Comparison of ENCODE assay signal across 36 cellular contexts in the genomic region with DNA sequence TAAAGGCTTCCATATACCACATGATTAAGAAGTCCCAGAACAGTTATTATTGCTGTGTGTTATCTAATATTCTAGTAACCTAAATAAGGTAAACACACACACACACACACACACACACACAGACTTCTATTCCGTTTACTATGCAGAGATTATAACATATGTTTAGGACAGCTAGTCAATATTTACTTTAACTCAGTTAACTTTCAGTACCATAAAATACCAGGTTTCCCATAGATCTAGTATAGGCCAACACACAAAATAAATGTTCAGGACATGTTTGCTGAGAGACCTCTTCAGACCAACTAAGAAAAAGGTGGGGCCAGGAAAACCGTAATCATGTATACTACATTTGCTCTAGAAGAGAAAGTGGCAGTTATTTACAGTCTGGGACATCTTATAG.
A peak's percentile ranks its signal among the peaks of the same experiment; 100 is the strongest.
DNase-seq lines count a peak whose midpoint lies in the region; ATAC-seq, FAIRE-seq and TF ChIP-seq lines count a peak whose summit lies in the region.
"Had no signal": no experiment of that assay in that cellular context is flagged by ENCODE, and none has a peak within 500 bp of the region (broad histone marks: within the 10 kb centered on the region; RNA-seq: fewer than 3 reads in every experiment).

No MANE protein-coding gene starts in this region.

- TF ChIP-seq CTCF in A549 (IDR thresholded peaks at IDR 0.05): no peak
- TF ChIP-seq CTCF in mucosa of descending colon (IDR thresholded peaks at IDR 0.05): no peak
- no peak for TF ChIP-seq CTCF in coronary artery (IDR thresholded peaks at IDR 0.05)

- intact Hi-C loops in left colon (cut with DNase I, micrococcal nuclease) (no loop called here), mucosa of descending colon (cut with DNase I, micrococcal nuclease) (no loop called here)
- intact Hi-C loops in activated T-helper 2 cell treated with anti-CD3 and anti-CD28 coated beads, Interferon-gamma antibody, Interleukin-2, Interleukin-4, amounts not matched to agents 10 μg/mL and 5 μg/mL and 100 μg/mL, durations not matched to agents 14 hours and 24 hours and 36 hours (cut with micrococcal nuclease): no loop called here

- H3K9me3 Mint-ChIP-seq in activated T-helper 2 cell treated with anti-CD3 and anti-CD28 coated beads, Interferon-gamma antibody, Interleukin-2, Interleukin-4, amounts not matched to agents 10 μg/mL and 5 μg/mL and 100 μg/mL, durations not matched to agents 14 hours and 24 hours and 36 hours: no peaks in the 10 kb centered on the region
- H3K9me3 Mint-ChIP-seq: CD8-positive, alpha-beta T cell had no signal

- H3K27me3 Mint-ChIP-seq in activated T-helper 2 cell treated with anti-CD3 and anti-CD28 coated beads, Interferon-gamma antibody, Interleukin-2, Interleukin-4, amounts not matched to agents 10 μg/mL and 5 μg/mL and 100 μg/mL, durations not matched to agents 14 hours and 24 hours and 36 hours (ENCODE audit: low read depth): no peaks in the 10 kb centered on the region
- H3K27me3 Mint-ChIP-seq: B cell; CD4-positive, alpha-beta memory T cell; CD4-positive, alpha-beta T cell; CD4-positive, CD25-positive, alpha-beta regulatory T cell; CD8-positive, alpha-beta memory T cell had no signal

- TF ChIP-seq RAD21 in A549 (conservative IDR thresholded peaks at IDR 0.05 in 1 of 2, IDR thresholded peaks at IDR 0.05 in 1 of 2): no peak

- no peak overlapping the region for H3K27ac ChIP-seq in A549
- H3K27ac ChIP-seq in coronary artery: no peak overlapping the region
- H3K27ac ChIP-seq: 22Rv1; BLaER1; BLaER1 treated with 17β-estradiol and CSF1 and Interleukin-3, amounts not matched to agents 10 nM and 100 nM; C4-2B had no signal

- H3K9me3 ChIP-seq in A549 (no peaks in the 10 kb centered on the region), mucosa of descending colon (no peaks in the 10 kb centered on the region)
- H3K9me3 ChIP-seq: BE2C, BLaER1, Caco-2 had no signal

- no peak overlapping the region for H3K4me2 ChIP-seq in A549
- H3K4me2 ChIP-seq: BLaER1; BLaER1 treated with 17β-estradiol and CSF1 and Interleukin-3, amounts not matched to agents 10 nM and 100 nM had no signal

- no peak for TF ChIP-seq POLR2A in A549 (IDR thresholded peaks at IDR 0.05; ENCODE audit: low read length)

- TF ChIP-seq EP300 in A549 (IDR thresholded peaks at IDR 0.05): no peak

- 0% methylated on average over 2 of the region's 2 CpGs for WGBS in A549 (ENCODE audit: missing lambda C conversion rate)

- no peaks in the 10 kb centered on the region for H3K36me3 ChIP-seq in mucosa of descending colon (ENCODE audit: low read depth)
- H3K36me3 ChIP-seq: BE2C; BLaER1; BLaER1 treated with 17β-estradiol and CSF1 and Interleukin-3, amounts not matched to agents 10 nM and 100 nM had no signal

- peak; percentile 98 for FAIRE-seq in A549 (lab: Jason Lieb, UNC)
- FAIRE-seq: A204.1, D721Med had no signal

- POLR2A ChIA-PET in A549 (lab: Yijun Ruan, JAX): no interaction called here

- ATAC-seq in A549 (no peak), left colon (peak; percentile 61), mucosa of descending colon (peak; percentile 57), HG02981 (IDR thresholded peaks at IDR 0.05; ENCODE audit: unreplicated experiment) (no peak)
- ATAC-seq: CD8-positive, alpha-beta T cell had no signal

- peak; percentile 15 for DNase-seq in NCI-H748 (lab: John Stamatoyannopoulos, UW; ENCODE audit: unreplicated experiment)
- DNase-seq in NCI-H748 treated with DMSO at 0.1 percent for 48 hours (lab: John Stamatoyannopoulos, UW): no peak
- no peak for DNase-seq in A549 (ENCODE audit: low read depth in 1 of 2, low spot score in 1 of 2)
- DNase-seq in left colon: no peak
- DNase-seq in mucosa of descending colon: no peak
- DNase-seq in activated T-helper 2 cell treated with anti-CD3 and anti-CD28 coated beads, Interferon-gamma antibody, Interleukin-2, Interleukin-4, amounts not matched to agents 10 μg/mL and 5 μg/mL and 100 μg/mL, durations not matched to agents 14 hours and 24 hours and 36 hours (ENCODE audit: low spot score): no peak
- DNase-seq in coronary artery (ENCODE audit: low spot score): no peak
- DNase-seq: 8988T; ACHN; AML-193; BE2C; C1 segment of cervical spinal cord; Caco-2; Calu3; CD4-positive, alpha-beta memory T cell; CD4-positive, alpha-beta T cell; CD4-positive, CD25-positive, alpha-beta regulatory T cell; CD8-positive, alpha-beta memory T cell; CD8-positive, alpha-beta T cell; COR-L47; DMS 273 treated with DMSO at 0.1 percent for 48 hours; DMS153; DMS53; DMS79; DMS79 treated with DMSO at 0.1 percent for 48 hours; DND-41; EL had no signal

- no peak overlapping the region for H3K27ac Mint-ChIP-seq in activated T-helper 2 cell treated with anti-CD3 and anti-CD28 coated beads, Interferon-gamma antibody, Interleukin-2, Interleukin-4, amounts not matched to agents 10 μg/mL and 5 μg/mL and 100 μg/mL, durations not matched to agents 14 hours and 24 hours and 36 hours
- H3K27ac Mint-ChIP-seq: B cell; CD14-positive monocyte; CD4-positive, alpha-beta memory T cell; CD4-positive, alpha-beta T cell; CD4-positive, CD25-positive, alpha-beta regulatory T cell; CD8-positive, alpha-beta memory T cell; CD8-positive, alpha-beta T cell had no signal

- H3K36me3 Mint-ChIP-seq in activated T-helper 2 cell treated with anti-CD3 and anti-CD28 coated beads, Interferon-gamma antibody, Interleukin-2, Interleukin-4, amounts not matched to agents 10 μg/mL and 5 μg/mL and 100 μg/mL, durations not matched to agents 14 hours and 24 hours and 36 hours (ENCODE audit: low read depth): no peaks in the 10 kb centered on the region
- H3K36me3 Mint-ChIP-seq: CD14-positive monocyte; CD4-positive, alpha-beta memory T cell; CD4-positive, CD25-positive, alpha-beta regulatory T cell; CD8-positive, alpha-beta memory T cell; CD8-positive, alpha-beta T cell had no signal

- H3K4me3 Mint-ChIP-seq in activated T-helper 2 cell treated with anti-CD3 and anti-CD28 coated beads, Interferon-gamma antibody, Interleukin-2, Interleukin-4, amounts not matched to agents 10 μg/mL and 5 μg/mL and 100 μg/mL, durations not matched to agents 14 hours and 24 hours and 36 hours (ENCODE audit: low read depth): no peak overlapping the region
- H3K4me3 Mint-ChIP-seq: B cell; CD14-positive monocyte; CD4-positive, alpha-beta memory T cell; CD4-positive, alpha-beta T cell; CD4-positive, CD25-positive, alpha-beta regulatory T cell; CD8-positive, alpha-beta memory T cell; CD8-positive, alpha-beta T cell had no signal

- no peaks in the 10 kb centered on the region for H3K4me1 Mint-ChIP-seq in activated T-helper 2 cell treated with anti-CD3 and anti-CD28 coated beads, Interferon-gamma antibody, Interleukin-2, Interleukin-4, amounts not matched to agents 10 μg/mL and 5 μg/mL and 100 μg/mL, durations not matched to agents 14 hours and 24 hours and 36 hours (ENCODE audit: low read depth)
- H3K4me1 Mint-ChIP-seq: B cell; CD14-positive monocyte; CD4-positive, alpha-beta memory T cell; CD4-positive, CD25-positive, alpha-beta regulatory T cell; CD8-positive, alpha-beta memory T cell had no signal

- H3K4me3 ChIP-seq in A549: no peak overlapping the region
- no peak overlapping the region for H3K4me3 ChIP-seq in mucosa of descending colon
- no peak overlapping the region for H3K4me3 ChIP-seq in coronary artery
- H3K4me3 ChIP-seq: BLaER1; BLaER1 treated with 17β-estradiol and CSF1 and Interleukin-3, amounts not matched to agents 10 nM and 100 nM had no signal

- CTCF ChIA-PET in A549 (lab: Yijun Ruan, JAX): no interaction called here

- H3K4me1 ChIP-seq in A549 (no peaks in the 10 kb centered on the region), mucosa of descending colon (ENCODE audit: low read depth) (no peaks in the 10 kb centered on the region)
- H3K4me1 ChIP-seq: BE2C; BLaER1; BLaER1 treated with 17β-estradiol and CSF1 and Interleukin-3, amounts not matched to agents 10 nM and 100 nM; Caco-2 had no signal

TF ChIP-seq in A549, 52 proteins besides CTCF, POLR2A, EP300 and RAD21:
- no peak for TF ChIP-seq MAZ (IDR thresholded peaks at IDR 0.05; ENCODE audit: borderline replicate concordance, low read depth, low read length)
- no peak for TF ChIP-seq TP53 (CRISPR knock-in tag; IDR thresholded peaks at IDR 0.05)
- TF ChIP-seq JUN (IDR thresholded peaks at IDR 0.05): no peak
- TF ChIP-seq RCOR1 (IDR thresholded peaks at IDR 0.05; ENCODE audit: low read depth, low read length): no peak
- TF ChIP-seq HOXA7 (CRISPR knock-in tag; IDR thresholded peaks at IDR 0.05): no peak
- TF ChIP-seq RFX5 (IDR thresholded peaks at IDR 0.05): no peak
- no peak for TF ChIP-seq ZFP36 (IDR thresholded peaks at IDR 0.05; ENCODE audit: borderline replicate concordance, partially characterized antibody)
- TF ChIP-seq REST (IDR thresholded peaks at IDR 0.05): no peak
TF ChIP-seq in A549: peak in this region for 0.

Comparison
In these comparisons a context has a peak if more than half of its experiments do, and no peak if none do; other contexts are left out.
1. ATAC-seq: peak in left colon (single experiment) and mucosa of descending colon (single experiment); none in A549 (0 of 2) and HG02981 (single experiment).